In genomic region chr1:18869847-18870246, GRCh38 we compare ENCODE assay signal across 37 cellular contexts. TPM values are rescaled to one million over a fixed set of nuclear protein-coding genes. Genes with fewer than 3 reads are reported as not detected.
"Had no signal": no experiment of that assay in that cellular context is flagged by ENCODE, and none has a peak within 500 bp of the region (broad histone marks: within the 10 kb centered on the region; RNA-seq: fewer than 3 reads in every experiment).

No MANE protein-coding gene starts in this region.

- H3K4me1 Mint-ChIP-seq: activated CD4-positive, alpha-beta memory T cell treated with anti-CD3 and anti-CD28 coated beads, Interleukin-2, amount 10 ng/mL, durations not matched to agents 7 days and 5 days; activated CD4-positive, alpha-beta T cell treated with anti-CD3 and anti-CD28 coated beads for 36 hours; activated CD8-positive, alpha-beta memory T cell treated with anti-CD3 and anti-CD28 coated beads, Interleukin-2, amount 10 ng/mL, durations not matched to agents 7 days and 5 days; activated naive CD8-positive, alpha-beta T cell treated with anti-CD3 and anti-CD28 coated beads for 36 hours; activated T-helper 17 cell treated with anti-CD3 and anti-CD28 coated beads, Interleukin-2, amount 50 U/mL, for 72 hours; T-cell; WTC11 had no signal

- H3K9ac ChIP-seq: KMS-11 had no signal

- H3K4me1 ChIP-seq: SJCRH30 had no signal

- H3K9me3 ChIP-seq: SJCRH30 had no signal

- ATAC-seq: activated CD4-positive, alpha-beta T cell treated with anti-CD3 and anti-CD28 coated beads for 36 hours; activated CD4-positive, CD25-positive, alpha-beta regulatory T cell treated with anti-CD3 and anti-CD28 coated beads, Interleukin-2, amount 50 U/mL, for 24 hours; activated CD8-positive, alpha-beta memory T cell treated with anti-CD3 and anti-CD28 coated beads, Interleukin-2, amount 10 ng/mL, durations not matched to agents 7 days and 5 days; activated T-cell treated with anti-CD3 and anti-CD28 coated beads, Interleukin-2, amount 50 U/mL, for 72 hours; activated T-helper 17 cell treated with anti-CD3 and anti-CD28 coated beads, Interleukin-2, amount 50 U/mL, for 72 hours; Panc1; SK-N-SH treated with all-trans-retinoic acid at 6 μM for 48 hours; T-cell; WTC11 had no signal

- H3K4me3 ChIP-seq: SJCRH30 had no signal

- H3K27ac ChIP-seq: brain microvascular endothelial cell, KMS-11, SJCRH30 had no signal

- H3K36me3 ChIP-seq: brain microvascular endothelial cell, SJCRH30 had no signal

- H3K4me2 ChIP-seq: KMS-11 had no signal

- DNase-seq: activated CD4-positive, alpha-beta memory T cell treated with anti-CD3 and anti-CD28 coated beads, Interleukin-2, amount 10 ng/mL, durations not matched to agents 7 days and 5 days; activated CD4-positive, alpha-beta T cell treated with anti-CD3 and anti-CD28 coated beads for 36 hours; activated CD8-positive, alpha-beta memory T cell treated with anti-CD3 and anti-CD28 coated beads for 24 hours; activated CD8-positive, alpha-beta memory T cell treated with anti-CD3 and anti-CD28 coated beads, Interleukin-2, amount 10 ng/mL, durations not matched to agents 7 days and 5 days; activated CD8-positive, alpha-beta memory T cell treated with anti-CD3 and anti-CD28 coated beads, Interleukin-2, amount 50 U/mL, for 48 hours; activated effector memory CD4-positive, alpha-beta T cell treated with anti-CD3 and anti-CD28 coated beads, Interleukin-2, amount 50 U/mL, for 16 hours; activated naive CD4-positive, alpha-beta T cell; activated naive CD4-positive, alpha-beta T cell treated with anti-CD3 and anti-CD28 coated beads, Interleukin-2, amount 50 U/mL, for 16 hours; activated naive CD8-positive, alpha-beta T cell treated with anti-CD3 and anti-CD28 coated beads for 36 hours; activated T-cell treated with anti-CD3 and anti-CD28 coated beads, Interleukin-2, amount 50 U/mL, for 72 hours; amniotic stem cell; aorta; brain microvascular endothelial cell; central memory CD4-positive, alpha-beta T cell; MM.1S; MV-4-11; NCI-H1092; NCI-H1417 treated with DMSO at 0.1 percent for 48 hours; NCI-H187 treated with DMSO at 0.1 percent for 48 hours; NCI-H2081; NCI-H345; NCI-H524 treated with DMSO at 0.1 percent for 48 hours; SHP77; SJCRH30; T-cell; T-helper 2 cell; T1000 had no signal

- H3K4me3 Mint-ChIP-seq: activated CD4-positive, alpha-beta memory T cell treated with anti-CD3 and anti-CD28 coated beads, Interleukin-2, amount 10 ng/mL, durations not matched to agents 7 days and 5 days; activated CD4-positive, alpha-beta T cell treated with anti-CD3 and anti-CD28 coated beads for 36 hours; activated CD8-positive, alpha-beta memory T cell treated with anti-CD3 and anti-CD28 coated beads, Interleukin-2, amount 10 ng/mL, durations not matched to agents 7 days and 5 days; activated naive CD8-positive, alpha-beta T cell treated with anti-CD3 and anti-CD28 coated beads for 36 hours; activated T-cell treated with anti-CD3 and anti-CD28 coated beads, Interleukin-2, amount 50 U/mL, for 72 hours; activated T-helper 17 cell treated with anti-CD3 and anti-CD28 coated beads, Interleukin-2, amount 50 U/mL, for 72 hours; T-cell; WTC11 had no signal

- H3K27ac Mint-ChIP-seq: activated CD4-positive, alpha-beta memory T cell treated with anti-CD3 and anti-CD28 coated beads, Interleukin-2, amount 10 ng/mL, durations not matched to agents 7 days and 5 days; activated CD4-positive, alpha-beta T cell treated with anti-CD3 and anti-CD28 coated beads for 36 hours; activated CD8-positive, alpha-beta memory T cell treated with anti-CD3 and anti-CD28 coated beads, Interleukin-2, amount 10 ng/mL, durations not matched to agents 7 days and 5 days; activated naive CD8-positive, alpha-beta T cell treated with anti-CD3 and anti-CD28 coated beads for 36 hours; activated T-cell treated with anti-CD3 and anti-CD28 coated beads, Interleukin-2, amount 50 U/mL, for 72 hours; activated T-helper 17 cell treated with anti-CD3 and anti-CD28 coated beads, Interleukin-2, amount 50 U/mL, for 72 hours; T-cell had no signal

- H3K27me3 ChIP-seq: brain microvascular endothelial cell had no signal

- H3K36me3 Mint-ChIP-seq: activated CD8-positive, alpha-beta memory T cell treated with anti-CD3 and anti-CD28 coated beads, Interleukin-2, amount 10 ng/mL, durations not matched to agents 7 days and 5 days; activated naive CD8-positive, alpha-beta T cell treated with anti-CD3 and anti-CD28 coated beads for 36 hours; T-cell; WTC11 had no signal

- H3K9me3 Mint-ChIP-seq: activated CD4-positive, alpha-beta memory T cell treated with anti-CD3 and anti-CD28 coated beads, Interleukin-2, amount 10 ng/mL, durations not matched to agents 7 days and 5 days; activated naive CD8-positive, alpha-beta T cell treated with anti-CD3 and anti-CD28 coated beads for 36 hours; activated T-cell treated with anti-CD3 and anti-CD28 coated beads, Interleukin-2, amount 50 U/mL, for 72 hours; activated T-helper 17 cell treated with anti-CD3 and anti-CD28 coated beads, Interleukin-2, amount 50 U/mL, for 72 hours; T-cell; WTC11 had no signal

RNA-seq across cellular contexts. Expression of gene TAS1R2, which starts 10.4 kb away (rescaled TPM):
- total RNA-seq: activated CD4-positive, alpha-beta memory T cell treated with anti-CD3 and anti-CD28 coated beads, Interleukin-2, amount 10 ng/mL, durations not matched to agents 7 days and 5 days; activated CD4-positive, alpha-beta T cell treated with anti-CD3 and anti-CD28 coated beads for 36 hours; activated CD8-positive, alpha-beta memory T cell treated with anti-CD3 and anti-CD28 coated beads, Interleukin-2, amount 10 ng/mL, durations not matched to agents 7 days and 5 days; activated naive CD8-positive, alpha-beta T cell treated with anti-CD3 and anti-CD28 coated beads for 36 hours; activated T-cell treated with anti-CD3 and anti-CD28 coated beads, Interleukin-2, amount 50 U/mL, for 72 hours; activated T-helper 17 cell treated with anti-CD3 and anti-CD28 coated beads, Interleukin-2, amount 50 U/mL, for 72 hours; aorta; cerebellum; LHCN-M2; NCI-H460; RPMI7951; SJCRH30; T-cell; WTC11 had no signal
- polyA plus RNA-seq: aorta had no signal
